Comparison of ENCODE assay signal across 8 cellular contexts in genomic region chr2:176187306-176188217, GRCh38. TPM values are rescaled to one million over a fixed set of nuclear protein-coding genes. Genes with fewer than 3 reads are reported as not detected.
DNase-seq lines count a peak whose midpoint lies in the region; ATAC-seq and TF ChIP-seq lines count a peak whose summit lies in the region.
"Had no signal": no experiment of that assay in that cellular context is flagged by ENCODE, and none has a peak within 500 bp of the region (broad histone marks: within the 10 kb centered on the region; RNA-seq: fewer than 3 reads in every experiment).

No MANE protein-coding gene starts in this region.

- BruUV-seq in mammary epithelial cell (replicated peaks; lab: Mats Ljungman, UMichigan) = no TSS peak

- no peak for ATAC-seq in GM18907 (IDR thresholded peaks at IDR 0.05; ENCODE audit: unreplicated experiment)

- 6% methylated on average over 17 of the region's 19 CpGs for WGBS in mammary epithelial cell (ENCODE audit: low coverage, missing lambda C conversion rate)
- WGBS in mesodermal cell (ENCODE audit: insufficient coverage in 2 of 2), 2 experiments = 5 to 7% methylated on average over 14 to 17 of the region's 19 CpGs

- H3K27me3 ChIP-seq in GM06990 (replicated peaks; ENCODE audit: control insufficient read depth, insufficient read depth, low read length) (no peaks in the 10 kb centered on the region; the same call in 1 of the 2 replicates), mammary epithelial cell (ENCODE audit: insufficient read depth, low read length) (peaks cover 39% of the 10 kb centered on the region)

- peak overlapping the region; percentile 87 for H2AFZ ChIP-seq in mammary epithelial cell (ENCODE audit: low read depth, low read length)

- no peaks in the 10 kb centered on the region for H3K79me2 ChIP-seq in mammary epithelial cell (ENCODE audit: insufficient read depth, low read length)

- dilution Hi-C loops in mammary epithelial cell (cut with HindIII; ENCODE audit: low sequenced_read_pairs) = no loop called here

- H3K36me3 ChIP-seq in GM06990 (ENCODE audit: control insufficient read depth, insufficient read depth, low read length) = no peaks in the 10 kb centered on the region
- H3K36me3 ChIP-seq in mammary epithelial cell (ENCODE audit: insufficient read depth, low read length) = no peaks in the 10 kb centered on the region
- H3K36me3 ChIP-seq in mesodermal cell (ENCODE audit: control insufficient read depth, insufficient read depth, low read length) = no peaks in the 10 kb centered on the region

- no peak overlapping the region for H3K9ac ChIP-seq in mammary epithelial cell (ENCODE audit: insufficient read depth, low read length)

- intact Hi-C loops in mammary epithelial cell (cut with micrococcal nuclease) = no loop called here

- H3K9me3 ChIP-seq in mammary epithelial cell (replicated peaks; ENCODE audit: insufficient read depth, low read length) (no peaks in the 10 kb centered on the region), mesodermal cell (ENCODE audit: control insufficient read depth, low read length) (no peaks in the 10 kb centered on the region)

- peak overlapping the region; percentile 98 for H3K4me2 ChIP-seq in mammary epithelial cell (ENCODE audit: insufficient read depth, low read depth, low read length)

- in situ Hi-C loops in mammary epithelial cell (cut with MboI; ENCODE audit: low sequenced_read_pairs in 2 of 2) = no loop called here

- H3K4me1 ChIP-seq in mammary epithelial cell (ENCODE audit: insufficient read depth, low read length) (peaks cover 15% of the 10 kb centered on the region), mesodermal cell (ENCODE audit: control insufficient read depth, insufficient read depth, low read length, poor library complexity, severe bottlenecking) (no peaks in the 10 kb centered on the region)

- DNase-seq in GM06990 (ENCODE audit: extremely low read depth, insufficient read length) (no peak), M059J (ENCODE audit: low read depth) (peak; percentile 22), mammary epithelial cell (no peak)
- DNase-seq in stimulated activated naive CD4-positive, alpha-beta T cell treated with Interleukin-2 at 50 U/mL for 16 hours (lab: John Stamatoyannopoulos, UW) = no peak
- DNase-seq in stimulated activated CD4-positive, alpha-beta T cell treated with anti-CD3 and anti-CD28 coated beads, Interleukin-2, amount 100 ng/mL, for 24 hours = no peak

- CTCF ChIA-PET in mammary epithelial cell (lab: Charles Lee; ENCODE audit: low non-redundant PET) = no interaction called here

- H3K4me3 ChIP-seq in GM06990 (replicated peaks; ENCODE audit: low read depth, low read length) (peak overlapping the region; percentile 48), mammary epithelial cell (replicated peaks in 1 of 3; ENCODE audit: insufficient read depth in 1 of 3, low read depth in 2 of 3, low read length in 3 of 3) (peak overlapping the region; percentile 45 to 63 (median 52)), mesodermal cell (ENCODE audit: extremely low read depth, insufficient read depth, low read length, poor library complexity, severe bottlenecking) (peak overlapping the region; percentile 30)

- H3K27ac ChIP-seq in mammary epithelial cell (ENCODE audit: insufficient read depth, low read depth, low read length) (no peak overlapping the region), mesodermal cell (ENCODE audit: low read depth, low read length, severe bottlenecking) (no peak overlapping the region)

- TF ChIP-seq CTCF in GM06990 (IDR thresholded peaks at IDR 0.05; ENCODE audit: insufficient read depth, low read length, poor library complexity, severe bottlenecking) = no peak
- no peak for TF ChIP-seq CTCF in mammary epithelial cell (conservative IDR thresholded peaks at IDR 0.05 in 1 of 2, IDR thresholded peaks at IDR 0.05 in 1 of 2; ENCODE audit: extremely low read depth in 1 of 2, insufficient read depth in 1 of 2, low read depth in 1 of 2, low read length in 2 of 2)

- no peaks in the 10 kb centered on the region for H4K20me1 ChIP-seq in mammary epithelial cell (ENCODE audit: insufficient read depth, low read length)

RNA-seq across cellular contexts. Expression of gene HOXD1, which starts 0.9 kb away (rescaled TPM):
- total RNA-seq in M059J (2014; rRNA removed; shearing (Covaris generic)) = not detected in 2 replicates
- not detected for total RNA-seq in mammary epithelial cell
- not detected for polyA plus RNA-seq in mammary epithelial cell
- polyA minus RNA-seq in mammary epithelial cell = not detected
- 2.0 TPM for polyA plus RNA-seq in mesodermal cell (2013, experiment 1 of 2)
- polyA plus RNA-seq in mesodermal cell (2013, experiment 2 of 2) = 1.5 TPM
- total RNA-seq: T-helper 1 cell treated with Interleukin-12 subunit alpha and Interleukin-12 subunit beta and Interleukin-4 antibody, amounts not matched to agents 30 ng/mL and 1 ng/mL, for 36 hours had no signal

RNA-seq across cellular contexts. Expression of gene HOXD3, which starts 30.5 kb away (rescaled TPM):
- 0.12 and 0.30 TPM in 2 replicates for total RNA-seq in M059J (2014; rRNA removed; shearing (Covaris generic))
- total RNA-seq in mammary epithelial cell = not detected
- polyA plus RNA-seq in mammary epithelial cell = not detected
- not detected for polyA minus RNA-seq in mammary epithelial cell
- 3.3 TPM for polyA plus RNA-seq in mesodermal cell (2013, experiment 1 of 2)
- 2.3 TPM for polyA plus RNA-seq in mesodermal cell (2013, experiment 2 of 2)
- total RNA-seq: T-helper 1 cell treated with Interleukin-12 subunit alpha and Interleukin-12 subunit beta and Interleukin-4 antibody, amounts not matched to agents 30 ng/mL and 1 ng/mL, for 36 hours had no signal

RNA-seq across cellular contexts. Expression of gene HOXD4, which starts 36.2 kb away (rescaled TPM):
- 0.05 TPM in 1 of 2 replicates, not detected in the other for total RNA-seq in M059J (2014; rRNA removed; shearing (Covaris generic))
- not detected for total RNA-seq in mammary epithelial cell
- polyA plus RNA-seq in mammary epithelial cell = not detected
- not detected for polyA minus RNA-seq in mammary epithelial cell
- 6.5 TPM for polyA plus RNA-seq in mesodermal cell (2013, experiment 1 of 2)
- polyA plus RNA-seq in mesodermal cell (2013, experiment 2 of 2) = 4.2 TPM
- total RNA-seq: T-helper 1 cell treated with Interleukin-12 subunit alpha and Interleukin-12 subunit beta and Interleukin-4 antibody, amounts not matched to agents 30 ng/mL and 1 ng/mL, for 36 hours had no signal

RNA-seq across cellular contexts. Expression of gene HOXD8, which starts 58.1 kb away (rescaled TPM):
- total RNA-seq in M059J (2014; rRNA removed; shearing (Covaris generic)) = 0.49 and 0.84 TPM in 2 replicates
- total RNA-seq in mammary epithelial cell = under 1 TPM in 1 of 2 donors, not detected in 1; 0.16 TPM
- not detected for polyA plus RNA-seq in mammary epithelial cell
- not detected for polyA minus RNA-seq in mammary epithelial cell
- 2.1 TPM for polyA plus RNA-seq in mesodermal cell (2013, experiment 1 of 2)
- polyA plus RNA-seq in mesodermal cell (2013, experiment 2 of 2) = 1.0 TPM
- total RNA-seq: T-helper 1 cell treated with Interleukin-12 subunit alpha and Interleukin-12 subunit beta and Interleukin-4 antibody, amounts not matched to agents 30 ng/mL and 1 ng/mL, for 36 hours had no signal
